In genomic region chr5:143401253-143401845, GRCh38 we compare ENCODE assay signal across 8 cellular contexts. TPM values are rescaled to one million over a fixed set of nuclear protein-coding genes. Genes with fewer than 3 reads are reported as not detected.
DNase-seq lines count a peak whose midpoint lies in the region; ATAC-seq, FAIRE-seq and TF ChIP-seq lines count a peak whose summit lies in the region.

No MANE protein-coding gene starts in this region.

- no peak for DNase-seq in GM12892 (ENCODE audit: insufficient read length)
- DNase-seq in SJCRH30 = no peak
- peak; percentile 43 for DNase-seq in fibroblast of peridontal ligament (ENCODE audit: extremely low read depth)
- DNase-seq in skeletal muscle cell (ENCODE audit: low read depth) = no peak
- DNase-seq in DMS153 (lab: John Stamatoyannopoulos, UW) = no peak
- DNase-seq in KBM-7 = no peak

- ATAC-seq in GM19395 (IDR thresholded peaks at IDR 0.05; ENCODE audit: unreplicated experiment) (no peak), GM19328 (IDR thresholded peaks at IDR 0.05; ENCODE audit: unreplicated experiment) (no peak)

- H3K4me1 ChIP-seq in SJCRH30 = peaks cover 12% of the 10 kb centered on the region

- H3K27me3 ChIP-seq in SJCRH30 = no peaks in the 10 kb centered on the region

- in situ Hi-C loops in KBM-7 (cut with MboI; ENCODE audit: low pct_unique_long_range_greater_than_20kb, low sequenced_read_pairs) = no loop called here

- no peaks in the 10 kb centered on the region for H3K9me3 ChIP-seq in SJCRH30 (replicated peaks)

- FAIRE-seq in GM12892 (lab: Jason Lieb, UNC) = peak; percentile 65

- H3K27ac ChIP-seq in SJCRH30 = 0 out of 2 replicates have a peak overlapping the region, but pooled peaks have one; percentile 83

- H3K4me3 ChIP-seq in SJCRH30 = peak overlapping the region; percentile 77
- peak overlapping the region; percentile 82 for H3K4me3 ChIP-seq in skeletal muscle cell (ENCODE audit: low read depth, low read length)

- TF ChIP-seq POLR2A in GM12892 (IDR thresholded peaks at IDR 0.05; ENCODE audit: low read depth, low read length) = no peak

- peaks cover 18% of the 10 kb centered on the region for H3K36me3 ChIP-seq in SJCRH30

RNA-seq across cellular contexts. Expression of gene NR3C1, which starts 2.1 kb away (rescaled TPM):
- polyA plus RNA-seq in GM12892 (2012; ENCODE audit: missing spikeins) = 104 TPM
- total RNA-seq in SJCRH30 (2014; rRNA removed; shearing (Covaris generic)) = 27.9 and 31.9 TPM in 2 replicates
